In genomic region chr16:77470851-77471250, GRCh38 we compare ENCODE assay signal across 19 cellular contexts. TPM values are rescaled to one million over a fixed set of nuclear protein-coding genes. Genes with fewer than 3 reads are reported as not detected.
"Had no signal": no experiment of that assay in that cellular context is flagged by ENCODE, and none has a peak within 500 bp of the region (broad histone marks: within the 10 kb centered on the region; RNA-seq: fewer than 3 reads in every experiment).

No MANE protein-coding gene starts in this region.

- H3K4me3 ChIP-seq: Peyer's patch, SJSA1, SK-N-MC had no signal

- H3K4me1 ChIP-seq: Peyer's patch, SJSA1 had no signal

- H3K36me3 ChIP-seq: Peyer's patch, SJSA1 had no signal

- H3K27ac ChIP-seq: Peyer's patch, SJSA1, SK-N-MC had no signal

- H3K27me3 ChIP-seq: Peyer's patch, SJSA1 had no signal

- DNase-seq: KBM-7, MM.1S, NCI-H1092 treated with DMSO at 0.1 percent for 48 hours, NCI-H1436, NCI-H187, NCI-H2029, NCI-H2081 treated with DMSO at 0.1 percent for 48 hours, NCI-H2171, NCI-H524, NCI-H526 treated with DMSO at 0.1 percent for 48 hours, NCI-H774, Peyer's patch, Right ventricle myocardium superior, SIG-M5 had no signal

- H3K9me3 ChIP-seq: Peyer's patch, SJSA1 had no signal

RNA-seq across cellular contexts. Expression of gene ADAMTS18, which starts 36.0 kb away (rescaled TPM):
- total RNA-seq: HT-29, NCI-H460, Right ventricle myocardium superior, RPMI7951, SJSA1 had no signal
